ENCODE assay signal across 8 cellular contexts in the genomic region with DNA sequence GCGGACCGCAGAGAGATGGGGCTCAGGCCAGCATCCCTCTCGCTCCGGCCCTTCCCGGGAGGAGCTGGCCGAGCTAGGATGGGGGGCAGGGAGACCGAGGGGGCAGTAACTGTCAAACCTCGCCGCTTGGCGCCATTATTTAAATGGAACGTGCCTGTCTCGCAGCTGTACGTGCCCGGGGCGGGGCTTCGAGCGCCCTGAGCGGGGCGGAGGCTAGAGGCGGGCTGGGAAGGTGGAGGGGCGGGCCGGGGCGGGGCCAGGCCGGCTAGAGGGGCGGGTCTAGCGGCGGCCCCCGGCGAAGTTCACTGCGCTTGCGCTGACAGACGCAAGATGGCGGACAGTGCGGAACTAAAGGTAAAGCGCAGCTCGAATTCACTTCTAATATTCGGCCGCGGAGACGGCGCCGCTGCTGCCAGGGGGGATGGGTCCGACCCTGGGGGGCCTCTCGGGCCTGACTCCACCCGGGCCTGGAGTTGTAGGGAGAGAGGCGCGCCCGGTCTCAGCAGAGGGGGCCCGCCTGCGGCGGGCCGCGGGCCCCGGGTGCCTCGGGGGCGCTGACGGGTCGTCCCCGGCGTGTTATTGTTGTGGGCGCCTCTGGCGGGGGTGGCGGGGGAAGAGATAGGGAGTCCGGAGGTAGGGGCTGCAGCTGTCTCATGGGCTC. TPM values are rescaled to one million over a fixed set of nuclear protein-coding genes. Genes with fewer than 3 reads are reported as not detected.
A peak's percentile ranks its signal among the peaks of the same experiment; 100 is the strongest.
DNase-seq lines count a peak whose midpoint lies in the region; ATAC-seq, FAIRE-seq and TF ChIP-seq lines count a peak whose summit lies in the region.

A gene (plus strand): TSS at position 319 of the 661 bp plus-strand sequence. CDS start 12 bp downstream, at position 331.

- DNase-seq in GM18507 (ENCODE audit: extremely low spot score, insufficient read length, low read depth) (peak; percentile 92), NCI-H2029 treated with DMSO at 0.1 percent for 48 hours (lab: John Stamatoyannopoulos, UW) (peak; percentile 40), T-helper 22 cell (ENCODE audit: low read depth) (peak; percentile 88), astrocyte of the cerebellum (ENCODE audit: low read depth) (peak; percentile 70), hepatic stellate cell (ENCODE audit: low spot score) (peak; percentile 94), vagina (ENCODE audit: extremely low spot score in 2 of 2) (peak in 1 of 2 donors; percentile 95)

- peak; percentile 70 for ATAC-seq in HG02981 (IDR thresholded peaks at IDR 0.05; ENCODE audit: unreplicated experiment)

- TF ChIP-seq CTCF in astrocyte of the cerebellum (IDR thresholded peaks at IDR 0.05; ENCODE audit: low read depth, low read length, missing control alignments) (no peak), vagina (IDR thresholded peaks at IDR 0.05) (peak in 1 of 3 experiments; percentile 15)

- TF ChIP-seq POLR2A in vagina (IDR thresholded peaks at IDR 0.05) = peak in 1 of 2 donors; percentile 92

- no peaks in the 10 kb centered on the region for H3K9me3 ChIP-seq in vagina

- no peaks in the 10 kb centered on the region for H3K36me3 ChIP-seq in rectal smooth muscle tissue (ENCODE audit: control insufficient read depth, insufficient read depth, low read length)
- no peaks in the 10 kb centered on the region for H3K36me3 ChIP-seq in vagina

- in situ Hi-C loops in astrocyte of the cerebellum (cut with HindIII; ENCODE audit: low sequenced_read_pairs) = no loop called here

- H3K4me3 ChIP-seq in astrocyte of the cerebellum (ENCODE audit: low read depth, low read length) (peak within 1 kb of the TSS; percentile 89), rectal smooth muscle tissue (ENCODE audit: low read length) (peak within 1 kb of the TSS; percentile 92), vagina (peak within 1 kb of the TSS; percentile 86 to 89)

- H3K27ac ChIP-seq in rectal smooth muscle tissue (ENCODE audit: low read depth, low read length) (peak within 1 kb of the TSS; percentile 88), vagina (peak within 1 kb of the TSS; percentile 95)

- H3K27me3 ChIP-seq in rectal smooth muscle tissue (ENCODE audit: control insufficient read depth, insufficient read depth, low read length) = no peaks in the 10 kb centered on the region
- no peaks in the 10 kb centered on the region for H3K27me3 ChIP-seq in vagina

- FAIRE-seq in GM18507 (lab: Jason Lieb, UNC) = peak; percentile 95

- peaks cover 8% of the 10 kb centered on the region for H3K4me1 ChIP-seq in rectal smooth muscle tissue (ENCODE audit: control insufficient read depth, insufficient read depth, low read length)
- H3K4me1 ChIP-seq in vagina = peaks cover 41% of the 10 kb centered on the region

- intact Hi-C loops in vagina (cut with DNase I) = no loop called here

- H3K9ac ChIP-seq in rectal smooth muscle tissue (ENCODE audit: low read length) = peak within 1 kb of the TSS; percentile 39

RNA-seq across cellular contexts. Expression of the gene that starts here (rescaled TPM):
- 88.1 TPM for total RNA-seq in vagina
